8 cellular contexts compared by ENCODE assay signal in genomic region chr4:1166509-1167243, GRCh38. TPM values are rescaled to one million over a fixed set of nuclear protein-coding genes. Genes with fewer than 3 reads are reported as not detected.
A peak's percentile ranks its signal among the peaks of the same experiment; 100 is the strongest.
DNase-seq lines count a peak whose midpoint lies in the region; ATAC-seq and TF ChIP-seq lines count a peak whose summit lies in the region.

No MANE protein-coding gene starts in this region.

- no peak overlapping the region for H2BK5ac ChIP-seq in mesendoderm (ENCODE audit: low read length)

- H3K27me3 Mint-ChIP-seq in Calu3 (ENCODE audit: unreplicated experiment) = peaks cover 9% of the 10 kb centered on the region
- H3K27me3 Mint-ChIP-seq in naive thymus-derived CD4-positive, alpha-beta T cell = peaks cover 0 to 21% (median 4%) of the 10 kb centered on the region in 5 donors

- no peaks in the 10 kb centered on the region for H3K36me3 ChIP-seq in naive thymus-derived CD4-positive, alpha-beta T cell (ENCODE audit: control insufficient read depth in 2 of 3, insufficient read depth in 3 of 3, low read length in 3 of 3)
- H3K36me3 ChIP-seq in mesendoderm (ENCODE audit: control insufficient read depth, insufficient read depth, low read length) (no peaks in the 10 kb centered on the region), tibial nerve (peaks cover 0 to 8% (median 0%) of the 10 kb centered on the region in 3 donors)

- H3K79me1 ChIP-seq in mesendoderm (ENCODE audit: low read length) = no peaks in the 10 kb centered on the region

- peak overlapping the region; percentile 74 for H3K27ac ChIP-seq in naive thymus-derived CD4-positive, alpha-beta T cell (ENCODE audit: low read depth, low read length)
- H3K27ac ChIP-seq in mesendoderm (ENCODE audit: low read depth, low read length) (no peak overlapping the region), tibial nerve (peak overlapping the region in 2 of 4 donors; percentile 60 to 70)

- TF ChIP-seq POLR2A in tibial nerve (IDR thresholded peaks at IDR 0.05) = no peak

- H3K18ac ChIP-seq in mesendoderm (ENCODE audit: low read length) = no peak overlapping the region

- H3K4me1 Mint-ChIP-seq in Calu3 (ENCODE audit: low read depth, unreplicated experiment) = peaks cover 9% of the 10 kb centered on the region
- peaks cover 8 to 26% (median 18%) of the 10 kb centered on the region in 7 donors for H3K4me1 Mint-ChIP-seq in naive thymus-derived CD4-positive, alpha-beta T cell

- peaks cover 3 to 17% of the 10 kb centered on the region in 2 donors for H3K4me1 ChIP-seq in naive thymus-derived CD4-positive, alpha-beta T cell (ENCODE audit: control insufficient read depth in 2 of 2, insufficient read depth in 2 of 2, low read length in 2 of 2)
- no peaks in the 10 kb centered on the region for H3K4me1 ChIP-seq in mesendoderm (ENCODE audit: control insufficient read depth, low read depth, low read length)
- H3K4me1 ChIP-seq in tibial nerve = peaks cover 0 to 38% (median 15%) of the 10 kb centered on the region in 4 donors

- no peak overlapping the region for H3K4ac ChIP-seq in mesendoderm (ENCODE audit: low read depth, low read length)

- H3K9me3 Mint-ChIP-seq in Calu3 (ENCODE audit: low read depth, unreplicated experiment) = no peaks in the 10 kb centered on the region
- H3K9me3 Mint-ChIP-seq in naive thymus-derived CD4-positive, alpha-beta T cell = no peaks in the 10 kb centered on the region

- TF ChIP-seq EP300 in tibial nerve (IDR thresholded peaks at IDR 0.05) = no peak

- no peak overlapping the region for H2BK15ac ChIP-seq in mesendoderm (replicated peaks; ENCODE audit: low read depth)

- no peak overlapping the region for H3K9ac ChIP-seq in mesendoderm (ENCODE audit: low read length)

- peak overlapping the region; percentile 90 for H3K4me3 ChIP-seq in naive thymus-derived CD4-positive, alpha-beta T cell (ENCODE audit: low read length)
- H3K4me3 ChIP-seq in mesendoderm (ENCODE audit: low read length) (no peak overlapping the region), tibial nerve (peak overlapping the region in 2 of 4 donors; percentile 64 to 81)

- no peak overlapping the region for H4K8ac ChIP-seq in mesendoderm (ENCODE audit: low read depth, low read length)

- no peak overlapping the region for H4K5ac ChIP-seq in mesendoderm (ENCODE audit: low read length)

- DNase-seq in Calu3 = no peak
- peak; percentile 63 for DNase-seq in amniotic epithelial cell (ENCODE audit: low read depth)
- DNase-seq in naive thymus-derived CD4-positive, alpha-beta T cell = no peak
- no peak for DNase-seq in mesendoderm
- no peak for DNase-seq in tibial nerve (ENCODE audit: low spot score in 2 of 2)
- DNase-seq in iPS-NIHi7 (ENCODE audit: extremely low spot score) = no peak

- ATAC-seq in HG03280 (IDR thresholded peaks at IDR 0.05; ENCODE audit: unreplicated experiment) = peak; percentile 3
- ATAC-seq in naive thymus-derived CD4-positive, alpha-beta T cell = no peak
- no peak for ATAC-seq in HG03139 (IDR thresholded peaks at IDR 0.05; ENCODE audit: unreplicated experiment)

- peaks cover 4% of the 10 kb centered on the region for H3K36me3 Mint-ChIP-seq in Calu3 (ENCODE audit: insufficient read depth, unreplicated experiment)
- no peaks in the 10 kb centered on the region for H3K36me3 Mint-ChIP-seq in naive thymus-derived CD4-positive, alpha-beta T cell

- TF ChIP-seq CTCF in Calu3 (IDR thresholded peaks at IDR 0.05; ENCODE audit: unreplicated experiment) (no peak), tibial nerve (IDR thresholded peaks at IDR 0.05) (no peak)

- no peaks in the 10 kb centered on the region for H3K79me2 ChIP-seq in mesendoderm (ENCODE audit: control insufficient read depth, insufficient read depth, low read length)

- H3K27ac Mint-ChIP-seq in Calu3 (ENCODE audit: unreplicated experiment) = no peak overlapping the region
- H3K27ac Mint-ChIP-seq in naive thymus-derived CD4-positive, alpha-beta T cell = peak overlapping the region in 8 of 9 donors; percentile 48 to 86 (median 62)

- H2AK5ac ChIP-seq in mesendoderm (ENCODE audit: low read length) = no peak overlapping the region

- H3K4me3 Mint-ChIP-seq in Calu3 (ENCODE audit: low read depth, unreplicated experiment) = peak overlapping the region; percentile 66
- H3K4me3 Mint-ChIP-seq in naive thymus-derived CD4-positive, alpha-beta T cell = peak overlapping the region; percentile 82 to 90 (median 87)

- WGBS in mesendoderm (ENCODE audit: extremely low coverage, insufficient coverage, low lambda C conversion rate) = no CpG with 5 or more reads among the region's 24 CpGs
- 42 to 54% methylated on average over 21 to 24 of the region's 24 CpGs for WGBS in tibial nerve, 2 donors

- H3K56ac ChIP-seq in mesendoderm (ENCODE audit: low read length) = no peak overlapping the region

- intact Hi-C loops in Calu3 (cut with micrococcal nuclease; ENCODE audit: unreplicated experiment) = no loop called here
- intact Hi-C loops in naive thymus-derived CD4-positive, alpha-beta T cell (cut with micrococcal nuclease) = loop anchor here (1.0 to 2.0 kb wide), 12 partner anchors 20 to 439 kb away; partner anchors contain the start of genes MAEA (in 2 of the 2) and UVSSA (in 1 of the 2)

- H3K4me2 ChIP-seq in mesendoderm (ENCODE audit: low read length) = no peak overlapping the region

- no peak overlapping the region for H2BK120ac ChIP-seq in mesendoderm (ENCODE audit: low read depth, low read length)

- no TSS peak for BruUV-seq in Calu3 (replicated peaks; lab: Mats Ljungman, UMichigan)

- no peak overlapping the region for H3K23ac ChIP-seq in mesendoderm (ENCODE audit: low read length)

- CTCF ChIA-PET in Calu3 (lab: Charles Lee) = no interaction called here
- CTCF ChIA-PET in naive thymus-derived CD4-positive, alpha-beta T cell (lab: Charles Lee) = interaction anchor here (0.6 to 4.2 kb wide), 8 partner anchors 8 to 504 kb away, joined by 3 to 43 read pairs (median 6); no protein-coding TSS in a partner anchor

- POLR2A ChIA-PET in naive thymus-derived CD4-positive, alpha-beta T cell (lab: Charles Lee) = interaction anchor here (0.6 to 3.5 kb wide), 6 partner anchors 30 to 181 kb away, joined by 3 to 13 read pairs (median 6); partner anchors contain the start of gene CTBP1

- H3K9me3 ChIP-seq in naive thymus-derived CD4-positive, alpha-beta T cell (ENCODE audit: control insufficient read depth in 2 of 3, low read length in 3 of 3) = no peaks in the 10 kb centered on the region
- no peaks in the 10 kb centered on the region for H3K9me3 ChIP-seq in tibial nerve

- H3K27me3 ChIP-seq in naive thymus-derived CD4-positive, alpha-beta T cell (ENCODE audit: control insufficient read depth in 2 of 2, insufficient read depth in 2 of 2, low read length in 2 of 2) = peaks cover 0 to 5% of the 10 kb centered on the region in 2 donors
- H3K27me3 ChIP-seq in mesendoderm (ENCODE audit: insufficient read depth, low read length, poor library complexity) (peaks cover 16% of the 10 kb centered on the region), tibial nerve (peaks cover 0 to 19% of the 10 kb centered on the region in 2 donors)

RNA-seq across cellular contexts. Expression of gene SPON2, which starts 5.7 kb away (rescaled TPM):
- total RNA-seq in Calu3 (2022) (2.2 and 2.4 TPM in 2 replicates), tibial nerve (10 to 100 TPM; 39.3 to 91.0 (median 45.5) TPM)
- total RNA-seq in naive thymus-derived CD4-positive, alpha-beta T cell = 10 to 100 TPM in 3 of 5 experiments, 1 to 10 TPM in 2; 5.7 to 79.1 (median 16.0) TPM
- 1 to 10 TPM; 2.8 to 3.8 TPM for polyA plus RNA-seq in naive thymus-derived CD4-positive, alpha-beta T cell
- polyA plus RNA-seq in mesendoderm (2013, experiment 1 of 2) = 0.28 TPM
- polyA plus RNA-seq in mesendoderm (2013, experiment 2 of 2) = 0.25 TPM

RNA-seq across cellular contexts. Expression of gene RNF212, which starts 53.3 kb away (rescaled TPM):
- total RNA-seq in Calu3 (2022) (not detected in 2 replicates), tibial nerve (10 to 100 TPM in 2 of 4 donors, 1 to 10 TPM in 2; 2.5 to 24.7 (median 9.8) TPM)
- 1 to 10 TPM; 1.8 to 4.1 (median 2.4) TPM for total RNA-seq in naive thymus-derived CD4-positive, alpha-beta T cell
- polyA plus RNA-seq in naive thymus-derived CD4-positive, alpha-beta T cell = 1 to 10 TPM; 5.8 to 6.7 TPM
- polyA plus RNA-seq in mesendoderm (2013, experiment 1 of 2) = 1.7 TPM
- 2.1 TPM for polyA plus RNA-seq in mesendoderm (2013, experiment 2 of 2)
